ENCODE assay signal across 12 cellular contexts in the genomic region with DNA sequence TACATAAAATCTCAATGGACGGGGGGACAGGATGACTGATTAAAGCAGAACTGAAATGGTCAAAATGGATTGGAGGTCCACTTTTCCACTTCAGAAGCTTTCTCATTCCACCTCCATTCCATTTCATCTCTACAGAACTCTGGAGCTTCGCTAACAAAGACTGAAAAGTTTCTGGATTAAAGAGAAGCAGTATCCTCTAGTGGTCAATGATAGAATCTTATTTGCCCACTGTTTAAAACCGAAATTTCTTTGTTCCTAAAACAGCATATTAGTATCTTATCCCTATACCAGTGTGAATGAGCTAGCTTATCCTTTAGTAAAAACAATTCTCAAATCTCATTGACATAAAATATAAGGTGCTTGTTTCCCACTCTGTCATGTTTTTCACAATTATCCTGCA.
A peak's percentile ranks its signal among the peaks of the same experiment; 100 is the strongest.
DNase-seq lines count a peak whose midpoint lies in the region; ATAC-seq, FAIRE-seq and TF ChIP-seq lines count a peak whose summit lies in the region.
"Had no signal": no experiment of that assay in that cellular context is flagged by ENCODE, and none has a peak within 500 bp of the region (broad histone marks: within the 10 kb centered on the region; RNA-seq: fewer than 3 reads in every experiment).

No MANE protein-coding gene starts in this region.

- no peak for FAIRE-seq in RCC 7860 (lab: Jason Lieb, UNC)

- TF ChIP-seq POLR2A in uterus (IDR thresholded peaks at IDR 0.05): no peak

- H3K4me1 ChIP-seq in effector memory CD4-positive, alpha-beta T cell (ENCODE audit: control insufficient read depth, insufficient read depth, low read length, poor library complexity, severe bottlenecking): no peaks in the 10 kb centered on the region
- no peaks in the 10 kb centered on the region for H3K4me1 ChIP-seq in uterus

- DNase-seq in AG04449 (ENCODE audit: low read depth, low spot score) (no peak), RCC 7860 (ENCODE audit: low spot score) (peak; percentile 29), fibroblast of the aortic adventitia (ENCODE audit: low read depth) (peak; percentile 24), NCI-H1105 (lab: John Stamatoyannopoulos, UW) (no peak), NCI-H128 (lab: John Stamatoyannopoulos, UW; ENCODE audit: unreplicated experiment) (no peak), uterus (no peak)
- no peak for DNase-seq in effector memory CD4-positive, alpha-beta T cell
- DNase-seq: DMS79 treated with DMSO at 0.1 percent for 48 hours; hypothalamus; NCI-H774; stimulated activated CD4-positive, alpha-beta T cell treated with anti-CD3 and anti-CD28 coated beads, Interleukin-2, amount 100 ng/mL, for 24 hours had no signal

- H3K4me3 ChIP-seq in AG04449 (ENCODE audit: low read depth, low read length) (no peak overlapping the region), fibroblast of the aortic adventitia (ENCODE audit: low read depth, low read length) (no peak overlapping the region), uterus (no peak overlapping the region)
- no peak overlapping the region for H3K4me3 ChIP-seq in effector memory CD4-positive, alpha-beta T cell (ENCODE audit: insufficient read depth, low read depth, low read length, poor library complexity, severe bottlenecking)

- no peaks in the 10 kb centered on the region for H3K9me3 ChIP-seq in effector memory CD4-positive, alpha-beta T cell (ENCODE audit: control insufficient read depth, low read length)
- H3K9me3 ChIP-seq in uterus: no peaks in the 10 kb centered on the region

- POLR2A ChIA-PET in AG04449 (lab: Yijun Ruan, JAX): no interaction called here

- no peaks in the 10 kb centered on the region for H3K27me3 ChIP-seq in effector memory CD4-positive, alpha-beta T cell (replicated peaks; ENCODE audit: control insufficient read depth, insufficient read depth, low read length, poor library complexity, severe bottlenecking)
- H3K27me3 ChIP-seq in uterus: no peaks in the 10 kb centered on the region

- no peak overlapping the region for H3K27ac ChIP-seq in effector memory CD4-positive, alpha-beta T cell (ENCODE audit: insufficient read depth, low read length, poor library complexity, severe bottlenecking)
- H3K27ac ChIP-seq in uterus: no peak overlapping the region

- intact Hi-C loops in uterus (cut with DNase I; ENCODE audit: low total_unique reads): no loop called here

- no peaks in the 10 kb centered on the region for H3K36me3 ChIP-seq in effector memory CD4-positive, alpha-beta T cell (ENCODE audit: control insufficient read depth, insufficient read depth, low read length)
- H3K36me3 ChIP-seq in uterus: no peaks in the 10 kb centered on the region

- TF ChIP-seq CTCF in AG04449 (IDR thresholded peaks at IDR 0.05; ENCODE audit: insufficient read depth, low read length, missing control alignments): peak; percentile 51
- peak; percentile 57 for TF ChIP-seq CTCF in fibroblast of the aortic adventitia (IDR thresholded peaks at IDR 0.05; ENCODE audit: insufficient read depth, low read length)
- no peak for TF ChIP-seq CTCF in uterus (IDR thresholded peaks at IDR 0.05)

- ATAC-seq in GM19467 (IDR thresholded peaks at IDR 0.05; ENCODE audit: unreplicated experiment): peak; percentile 59

- CTCF ChIA-PET in AG04449 (lab: Yijun Ruan, JAX): interaction anchor here (1.1 to 1.5 kb wide), 3 partner anchors 8 to 11 kb away, joined by 3 to 4 read pairs (median 3); no protein-coding TSS in a partner anchor

Comparison
In these comparisons a context has a peak if more than half of its experiments do, and no peak if none do; other contexts are left out.
1. DNase-seq: peak in RCC 7860 (single experiment) and fibroblast of the aortic adventitia (single experiment); none in AG04449 (single experiment), NCI-H1105 (single experiment), effector memory CD4-positive, alpha-beta T cell (0 of 3), NCI-H128 (single experiment) and uterus (0 of 2).
2. CTCF ChIP-seq: peak in AG04449 (single experiment) and fibroblast of the aortic adventitia (single experiment); none in uterus (0 of 4).